ENCODE assay signal across 9 cellular contexts in the genomic region with DNA sequence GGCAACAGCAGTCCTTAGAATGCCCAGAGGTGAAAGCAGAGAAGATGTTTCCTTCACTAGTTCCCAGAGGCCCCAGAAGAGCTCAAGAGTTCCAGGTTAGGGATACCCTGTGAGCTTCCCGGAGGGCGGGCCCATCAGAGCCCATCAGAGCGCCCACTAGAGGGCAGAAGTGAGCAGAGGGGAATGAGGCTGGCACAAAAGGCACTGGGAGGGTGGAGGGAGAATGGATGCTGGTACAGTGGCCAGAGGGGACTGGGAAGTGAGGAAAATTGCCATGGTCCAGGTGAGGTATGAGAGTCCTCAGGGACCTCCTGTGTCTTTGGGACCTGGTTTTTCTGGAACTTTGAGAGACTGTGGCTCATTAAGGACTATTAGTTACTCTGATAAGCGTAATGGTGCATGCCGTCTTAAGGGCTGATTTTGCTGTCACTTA. TPM values are rescaled to one million over a fixed set of nuclear protein-coding genes. Genes with fewer than 3 reads are reported as not detected.
A peak's percentile ranks its signal among the peaks of the same experiment; 100 is the strongest.
DNase-seq lines count a peak whose midpoint lies in the region; ATAC-seq and TF ChIP-seq lines count a peak whose summit lies in the region.
"Had no signal": no experiment of that assay in that cellular context is flagged by ENCODE, and none has a peak within 500 bp of the region (broad histone marks: within the 10 kb centered on the region; RNA-seq: fewer than 3 reads in every experiment).

No MANE protein-coding gene starts in this region.

- CTCF ChIA-PET in CD4-positive, alpha-beta T cell (lab: Charles Lee) = interaction anchor here (0.8 to 1.2 kb wide), 2 partner anchors 8 to 10 kb away, joined by 3 read pairs; no protein-coding TSS in a partner anchor
- CTCF ChIA-PET in PC-9 (lab: Charles Lee) = interaction anchor here (0.6 kb wide), 2 partner anchors 13 to 104 kb away, joined by 3 read pairs; no protein-coding TSS in a partner anchor

- no peaks in the 10 kb centered on the region for H3K36me3 ChIP-seq in PC-9 (ENCODE audit: low read depth)

- H3K27ac Mint-ChIP-seq in CD4-positive, alpha-beta T cell = no peak overlapping the region

- DNase-seq in CD4-positive, alpha-beta T cell = peak; percentile 9 to 51 (median 24)
- DNase-seq in PC-9 (peak in 1 of 2 experiments; percentile 39), islet precursor cell (peak; percentile 75), SKM-1 (lab: John Stamatoyannopoulos, UW; ENCODE audit: unreplicated experiment) (no peak)
- DNase-seq in activated T-helper 9 cell treated with anti-CD3 and anti-CD28 coated beads, Interleukin-2, amount 50 U/mL, for 16 hours (ENCODE audit: low read depth) = peak; percentile 15
- peak; percentile 2 to 21 for DNase-seq in stimulated activated CD8-positive, alpha-beta memory T cell treated with anti-CD3 and anti-CD28 coated beads, Interleukin-7, amount 100 ng/mL, for 48 hours (ENCODE audit: extremely low read depth in 1 of 2, low read depth in 1 of 2)

- POLR2A ChIA-PET in CD4-positive, alpha-beta T cell (lab: Charles Lee) = no interaction called here
- POLR2A ChIA-PET in PC-9 (lab: Charles Lee; ENCODE audit: unreplicated experiment) = no interaction called here

- H3K4me2 ChIP-seq in PC-9 = no peak overlapping the region

- ATAC-seq in CD4-positive, alpha-beta T cell (ENCODE audit: poor library complexity) = peak; percentile 43
- ATAC-seq in GM21619 (IDR thresholded peaks at IDR 0.05; ENCODE audit: unreplicated experiment) (peak; percentile 49), GM18517 (IDR thresholded peaks at IDR 0.05; ENCODE audit: unreplicated experiment) (no peak)

- peaks cover 7% of the 10 kb centered on the region for H3K27me3 ChIP-seq in CD4-positive, alpha-beta T cell (ENCODE audit: control insufficient read depth, insufficient read depth, low read length)
- peaks cover 58% of the 10 kb centered on the region for H3K27me3 ChIP-seq in PC-9 (ENCODE audit: insufficient read depth, low read depth)

- H3K27me3 Mint-ChIP-seq in CD4-positive, alpha-beta T cell = peaks cover 58% of the 10 kb centered on the region

- no TSS peak for BruUV-seq in PC-9 (replicated peaks; lab: Mats Ljungman, UMichigan)

- no peaks in the 10 kb centered on the region for H3F3A ChIP-seq in PC-9 (ENCODE audit: insufficient read depth, low read depth)

- H4K20me1 ChIP-seq in PC-9 (ENCODE audit: insufficient read depth) = no peaks in the 10 kb centered on the region

- H3K9me2 ChIP-seq in PC-9 (ENCODE audit: insufficient read depth) = no peaks in the 10 kb centered on the region

- H3K4me1 Mint-ChIP-seq in CD4-positive, alpha-beta T cell (ENCODE audit: low read depth) = no peaks in the 10 kb centered on the region

- H3K4me3 ChIP-seq in PC-9 = no peak overlapping the region

- no peaks in the 10 kb centered on the region for H3K4me1 ChIP-seq in PC-9 (replicated peaks; ENCODE audit: insufficient read depth)

- no peak overlapping the region for H3K4me3 Mint-ChIP-seq in CD4-positive, alpha-beta T cell

- H2AFZ ChIP-seq in PC-9 = no peak overlapping the region

- no peaks in the 10 kb centered on the region for H3K9me3 ChIP-seq in CD4-positive, alpha-beta T cell (ENCODE audit: control insufficient read depth, low read length)
- no peaks in the 10 kb centered on the region for H3K9me3 ChIP-seq in PC-9 (ENCODE audit: insufficient read depth, low read depth)

- H3K9me3 Mint-ChIP-seq in CD4-positive, alpha-beta T cell = no peaks in the 10 kb centered on the region

- peak; percentile 64 for TF ChIP-seq CTCF in CD4-positive, alpha-beta T cell (IDR thresholded peaks at IDR 0.05)
- TF ChIP-seq CTCF in PC-9 (conservative IDR thresholded peaks at IDR 0.05) = peak; percentile 74

- no peak overlapping the region for H3K27ac ChIP-seq in CD4-positive, alpha-beta T cell (ENCODE audit: low read depth, low read length)
- H3K27ac ChIP-seq in PC-9 = no peak overlapping the region

- no peaks in the 10 kb centered on the region for H3K79me2 ChIP-seq in PC-9 (ENCODE audit: low read depth)

- H3K36me3 Mint-ChIP-seq in CD4-positive, alpha-beta T cell (ENCODE audit: low read depth) = no peaks in the 10 kb centered on the region

- intact Hi-C loops in CD4-positive, alpha-beta T cell (cut with DNase I, micrococcal nuclease) = loop anchor here in 1 of 2 experiments (1.0 kb wide), 1 partner anchor 456 kb away; no protein-coding TSS in a partner anchor
- intact Hi-C loops in PC-9 (cut with micrococcal nuclease; ENCODE audit: unreplicated experiment) = loop anchor here (2.0 kb wide), 1 partner anchor 456 kb away; no protein-coding TSS in a partner anchor

RNA-seq across cellular contexts. Expression of a gene that starts 57.3 kb away (rescaled TPM):
- total RNA-seq in CD4-positive, alpha-beta T cell = not detected
- not detected in 2 replicates for total RNA-seq in PC-9 (2021)
- total RNA-seq: pulmonary artery endothelial cell had no signal
